8 cellular contexts compared by ENCODE assay signal in the genomic region with DNA sequence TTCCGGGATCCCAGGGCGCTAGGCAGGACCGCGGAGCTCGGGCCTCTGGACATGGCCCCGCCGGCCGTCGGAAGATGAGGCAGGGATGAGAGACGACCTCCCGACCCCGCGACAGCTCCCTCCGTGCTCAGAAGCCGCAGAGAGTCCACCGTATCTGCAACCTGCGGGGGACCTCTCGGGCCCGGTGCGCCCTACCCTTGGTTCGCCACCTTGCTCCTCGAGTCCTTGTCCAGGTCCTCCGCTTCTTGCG. TPM values are rescaled to one million over a fixed set of nuclear protein-coding genes. Genes with fewer than 3 reads are reported as not detected.
DNase-seq lines count a peak whose midpoint lies in the region; ATAC-seq and TF ChIP-seq lines count a peak whose summit lies in the region.

No MANE protein-coding gene starts in this region.

- intact Hi-C loops in mucosa of descending colon (cut with DNase I, micrococcal nuclease): no loop called here

- DNase-seq in ELR (ENCODE audit: low read depth) (peak; percentile 53), HuH-7.5 (ENCODE audit: low spot score) (peak; percentile 67), choroid plexus epithelial cell (ENCODE audit: low read depth) (no peak), mucosa of descending colon (peak; percentile 51 to 76 (median 71)), C1 segment of cervical spinal cord (lab: John Stamatoyannopoulos, UW) (no peak), NCI-H2171 (lab: John Stamatoyannopoulos, UW) (no peak), NCI-H2196 (lab: John Stamatoyannopoulos, UW; ENCODE audit: unreplicated experiment) (no peak)

- no peaks in the 10 kb centered on the region for H3K9me3 ChIP-seq in mucosa of descending colon

- peaks cover 31% of the 10 kb centered on the region for H3K4me1 ChIP-seq in mucosa of descending colon (ENCODE audit: low read depth)

- ATAC-seq in GM21619 (IDR thresholded peaks at IDR 0.05; ENCODE audit: unreplicated experiment): peak; percentile 36
- no peak for ATAC-seq in mucosa of descending colon

- peak overlapping the region; percentile 80 for H3K4me3 ChIP-seq in choroid plexus epithelial cell (ENCODE audit: low read depth, low read length)
- peak overlapping the region; percentile 48 for H3K4me3 ChIP-seq in mucosa of descending colon

- TF ChIP-seq CTCF in choroid plexus epithelial cell (conservative IDR thresholded peaks at IDR 0.05; ENCODE audit: low read depth, low read length): no peak
- TF ChIP-seq CTCF in mucosa of descending colon (IDR thresholded peaks at IDR 0.05): no peak

- no peaks in the 10 kb centered on the region for H3K36me3 ChIP-seq in mucosa of descending colon (ENCODE audit: low read depth)

RNA-seq across cellular contexts. Expression of gene PPP1R3D, which starts 0.3 kb away (rescaled TPM):
- 10 to 100 TPM in 1 of 3 donors, 1 to 10 TPM in 2; 5.9 to 10.8 (median 6.8) TPM for total RNA-seq in mucosa of descending colon

RNA-seq across cellular contexts. Expression of gene FAM217B, which starts 0.4 kb away (rescaled TPM):
- total RNA-seq in mucosa of descending colon: 10 to 100 TPM in 1 of 3 donors, 1 to 10 TPM in 2; 8.2 to 19.0 (median 9.8) TPM

RNA-seq across cellular contexts. Expression of gene SYCP2, which starts 6.4 kb away (rescaled TPM):
- total RNA-seq in mucosa of descending colon: 1 to 10 TPM in 2 of 3 donors, under 1 TPM in 1; 0.78 to 1.6 (median 1.3) TPM

RNA-seq across cellular contexts. Expression of gene CDH26, which starts 18.4 kb away (rescaled TPM):
- total RNA-seq in mucosa of descending colon: 1 to 10 TPM in 2 of 3 donors, under 1 TPM in 1; 0.48 to 2.2 (median 1.4) TPM

Comparison
In these comparisons a context has a peak if more than half of its experiments do, and no peak if none do; other contexts are left out.
1. DNase-seq: peak in ELR (single experiment), HuH-7.5 (single experiment) and mucosa of descending colon (3 of 3); none in choroid plexus epithelial cell (single experiment), C1 segment of cervical spinal cord (0 of 14), NCI-H2171 (single experiment) and NCI-H2196 (single experiment).